Comparison of ENCODE assay signal across 1 cellular context in genomic region chr11:59944761-59945160, GRCh38.
TF ChIP-seq lines count a peak whose summit lies in the region.

No MANE protein-coding gene starts in this region.

TF ChIP-seq in SK-N-SH treated with all-trans-retinoic acid at 6 μM for 48 hours, 23 proteins besides CTCF, POLR2A, EP300 and RAD21 (continued from another document):
- TF ChIP-seq CREB5 (CRISPR knock-in tag; IDR thresholded peaks at IDR 0.05; ENCODE audit: low read depth) (no peak), OSR1 (CRISPR knock-in tag; IDR thresholded peaks at IDR 0.05) (no peak), SNAI2 (CRISPR knock-in tag; IDR thresholded peaks at IDR 0.05) (no peak)
